Comparison of ENCODE assay signal across 17 cellular contexts in genomic region chr2:158835431-158835830, GRCh38.
"Had no signal": no experiment of that assay in that cellular context is flagged by ENCODE, and none has a peak within 500 bp of the region (broad histone marks: within the 10 kb centered on the region; RNA-seq: fewer than 3 reads in every experiment).

No MANE protein-coding gene starts in this region.

- DNase-seq: activated CD4-positive, alpha-beta T cell treated with anti-CD3 and anti-CD28 coated beads, Interleukin-2, amount 10 ng/mL, durations not matched to agents 24 days and 14 days; activated CD8-positive, alpha-beta T cell treated with anti-CD3 and anti-CD28 coated beads for 36 hours; activated naive CD4-positive, alpha-beta T cell; activated T-cell treated with anti-CD3 and anti-CD28 coated beads, Interleukin-2, amount 50 U/mL, for 1 hour; aorta; brain microvascular endothelial cell; central memory CD4-positive, alpha-beta T cell; foreskin melanocyte; glutamatergic neuron; hippocampal formation; kidney; stimulated activated CD4-positive, alpha-beta T cell treated with anti-CD3 and anti-CD28 coated beads, Interleukin-2, amount 100 ng/mL, for 48 hours; stimulated activated naive CD8-positive, alpha-beta T cell treated with anti-CD3 and anti-CD28 coated beads, Interleukin-15, amount 100 ng/mL, for 72 hours; transverse colon; uterus had no signal

- ATAC-seq: activated CD8-positive, alpha-beta T cell treated with anti-CD3 and anti-CD28 coated beads for 36 hours; activated T-helper 17 cell treated with anti-CD3 and anti-CD28 coated beads, Interleukin-2, amount 50 U/mL, for 72 hours; left lobe of liver; stimulated activated naive CD8-positive, alpha-beta T cell treated with anti-CD3 and anti-CD28 coated beads, Interleukin-15, amount 100 ng/mL, for 72 hours had no signal
